13 cellular contexts compared by ENCODE assay signal in genomic region chr5:123755587-123756324, GRCh38.
A peak's percentile ranks its signal among the peaks of the same experiment; 100 is the strongest.
DNase-seq lines count a peak whose midpoint lies in the region; ATAC-seq, FAIRE-seq and TF ChIP-seq lines count a peak whose summit lies in the region.
"Had no signal": no experiment of that assay in that cellular context is flagged by ENCODE, and none has a peak within 500 bp of the region (broad histone marks: within the 10 kb centered on the region; RNA-seq: fewer than 3 reads in every experiment).

No MANE protein-coding gene starts in this region.

- intact Hi-C loops in left ventricle myocardium superior (cut with micrococcal nuclease) = no loop called here
- intact Hi-C loops in ovary (cut with DNase I) = no loop called here

- H3K27ac ChIP-seq in ovary = no peak overlapping the region

- no peak for TF ChIP-seq EP300 in ovary (IDR thresholded peaks at IDR 0.05)

- FAIRE-seq in H54 (lab: Jason Lieb, UNC) = peak; percentile 55
- FAIRE-seq: GM12892 had no signal

- H3K9me3 ChIP-seq in ovary = no peaks in the 10 kb centered on the region

- no peak for TF ChIP-seq POLR2A in H54 (IDR thresholded peaks at IDR 0.05; ENCODE audit: low read depth, low read length)
- no peak for TF ChIP-seq POLR2A in ovary (IDR thresholded peaks at IDR 0.05)

- WGBS in ovary, 3 donors = 44 to 61% (median 56%) methylated on average over 5 of the region's 5 CpGs

- no peak for TF ChIP-seq CTCF in brain (conservative IDR thresholded peaks at IDR 0.05)
- no peak for TF ChIP-seq CTCF in ovary (IDR thresholded peaks at IDR 0.05)

- H3K36me3 ChIP-seq in ovary = no peaks in the 10 kb centered on the region

- peak overlapping the region; percentile 42 to 78 (median 65) for H3K4me3 Mint-ChIP-seq in brain
- H3K4me3 Mint-ChIP-seq: activated CD8-positive, alpha-beta T cell treated with anti-CD3 and anti-CD28 coated beads, Interleukin-2, amount 10 ng/mL, durations not matched to agents 7 days and 5 days; activated naive CD4-positive, alpha-beta T cell treated with anti-CD3 and anti-CD28 coated beads for 36 hours had no signal

- peaks cover 0 to 11% (median 5%) of the 10 kb centered on the region in 5 experiments for H3K9me3 Mint-ChIP-seq in brain
- H3K9me3 Mint-ChIP-seq: activated naive CD4-positive, alpha-beta T cell treated with anti-CD3 and anti-CD28 coated beads for 36 hours had no signal

- H3K4me3 ChIP-seq in ovary = no peak overlapping the region

- peak overlapping the region; percentile 85 to 96 (median 95) for H3K27ac Mint-ChIP-seq in brain
- H3K27ac Mint-ChIP-seq: activated CD8-positive, alpha-beta T cell treated with anti-CD3 and anti-CD28 coated beads, Interleukin-2, amount 10 ng/mL, durations not matched to agents 7 days and 5 days; activated naive CD4-positive, alpha-beta T cell treated with anti-CD3 and anti-CD28 coated beads for 36 hours; progenitor cell of endocrine pancreas had no signal

- DNase-seq in H54 (ENCODE audit: insufficient read length, low spot score) (no peak), left ventricle myocardium superior (no peak), renal cortical epithelial cell (ENCODE audit: low read depth) (peak; percentile 59), ovary (no peak), NCI-H1105 (lab: John Stamatoyannopoulos, UW) (no peak)
- DNase-seq: activated CD8-positive, alpha-beta T cell treated with anti-CD3 and anti-CD28 coated beads, Interleukin-2, amount 10 ng/mL, durations not matched to agents 7 days and 5 days; activated naive CD4-positive, alpha-beta T cell treated with anti-CD3 and anti-CD28 coated beads for 36 hours; left colon had no signal

- peaks cover 66% of the 10 kb centered on the region for H3K4me1 Mint-ChIP-seq in brain

- ATAC-seq in left ventricle myocardium superior = peak; percentile 52
- no peak for ATAC-seq in GM19455 (IDR thresholded peaks at IDR 0.05; ENCODE audit: unreplicated experiment)
- no peak for ATAC-seq in HG02588 (IDR thresholded peaks at IDR 0.05; ENCODE audit: unreplicated experiment)
- ATAC-seq: activated CD8-positive, alpha-beta T cell treated with anti-CD3 and anti-CD28 coated beads, Interleukin-2, amount 10 ng/mL, durations not matched to agents 7 days and 5 days; left colon had no signal

- peaks cover 7% of the 10 kb centered on the region for H3K27me3 Mint-ChIP-seq in brain
- H3K27me3 Mint-ChIP-seq: progenitor cell of endocrine pancreas had no signal

- no peaks in the 10 kb centered on the region for H3K27me3 ChIP-seq in ovary

- peaks cover 5% of the 10 kb centered on the region for H3K36me3 Mint-ChIP-seq in brain

- no peaks in the 10 kb centered on the region for H3K4me1 ChIP-seq in ovary (ENCODE audit: insufficient read depth)
